ENCODE assay signal across 1 cellular context in the genomic region with DNA sequence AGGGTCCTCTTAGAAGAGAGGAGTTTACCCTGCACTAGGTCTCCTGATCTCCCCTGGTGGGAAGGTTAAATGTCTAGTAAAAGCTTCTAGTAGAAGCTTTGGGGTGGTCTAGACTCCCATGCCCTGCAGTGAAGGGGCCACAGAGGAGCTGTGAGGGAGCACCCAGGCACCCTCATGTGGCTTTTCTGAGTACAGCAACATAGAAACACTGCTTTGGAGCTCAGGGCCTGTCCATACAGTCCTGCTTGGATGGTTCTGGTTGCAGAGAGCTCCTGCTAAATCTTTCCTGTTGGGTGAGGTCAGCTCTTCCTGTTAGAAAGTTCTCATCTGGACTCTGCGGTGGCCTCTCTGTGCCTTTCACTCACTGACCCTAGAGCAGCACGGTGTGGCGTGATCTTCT.
A peak's percentile ranks its signal among the peaks of the same experiment; 100 is the strongest.
TF ChIP-seq lines count a peak whose summit lies in the region.

No MANE protein-coding gene starts in this region.

TF ChIP-seq in K562, 482 proteins besides CTCF, POLR2A, EP300 and RAD21 (continued from another document):
- TF ChIP-seq, protein P1, sequence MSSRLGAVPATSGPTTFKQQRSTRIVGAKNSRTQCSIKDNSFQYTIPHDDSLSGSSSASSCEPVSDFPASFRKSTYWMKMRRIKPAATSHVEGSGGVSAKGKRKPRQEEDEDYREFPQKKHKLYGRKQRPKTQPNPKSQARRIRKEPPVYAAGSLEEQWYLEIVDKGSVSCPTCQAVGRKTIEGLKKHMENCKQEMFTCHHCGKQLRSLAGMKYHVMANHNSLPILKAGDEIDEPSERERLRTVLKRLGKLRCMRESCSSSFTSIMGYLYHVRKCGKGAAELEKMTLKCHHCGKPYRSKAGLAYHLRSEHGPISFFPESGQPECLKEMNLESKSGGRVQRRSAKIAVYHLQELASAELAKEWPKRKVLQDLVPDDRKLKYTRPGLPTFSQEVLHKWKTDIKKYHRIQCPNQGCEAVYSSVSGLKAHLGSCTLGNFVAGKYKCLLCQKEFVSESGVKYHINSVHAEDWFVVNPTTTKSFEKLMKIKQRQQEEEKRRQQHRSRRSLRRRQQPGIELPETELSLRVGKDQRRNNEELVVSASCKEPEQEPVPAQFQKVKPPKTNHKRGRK (tag; IDR thresholded peaks at IDR 0.05) = no peak
- no peak for TF ChIP-seq THRAP3 (IDR thresholded peaks at IDR 0.05; ENCODE audit: borderline replicate concordance)
- TF ChIP-seq, protein P2, sequence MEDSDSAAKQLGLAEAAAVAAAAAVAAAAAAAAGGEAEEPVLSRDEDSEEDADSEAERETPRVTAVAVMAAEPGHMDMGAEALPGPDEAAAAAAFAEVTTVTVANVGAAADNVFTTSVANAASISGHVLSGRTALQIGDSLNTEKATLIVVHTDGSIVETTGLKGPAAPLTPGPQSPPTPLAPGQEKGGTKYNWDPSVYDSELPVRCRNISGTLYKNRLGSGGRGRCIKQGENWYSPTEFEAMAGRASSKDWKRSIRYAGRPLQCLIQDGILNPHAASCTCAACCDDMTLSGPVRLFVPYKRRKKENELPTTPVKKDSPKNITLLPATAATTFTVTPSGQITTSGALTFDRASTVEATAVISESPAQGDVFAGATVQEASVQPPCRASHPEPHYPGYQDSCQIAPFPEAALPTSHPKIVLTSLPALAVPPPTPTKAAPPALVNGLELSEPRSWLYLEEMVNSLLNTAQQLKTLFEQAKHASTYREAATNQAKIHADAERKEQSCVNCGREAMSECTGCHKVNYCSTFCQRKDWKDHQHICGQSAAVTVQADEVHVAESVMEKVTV (CRISPR knock-in tag; IDR thresholded peaks at IDR 0.05) = peak; percentile 53
- TF ChIP-seq L3MBTL2 (IDR thresholded peaks at IDR 0.05) = no peak
- no peak for TF ChIP-seq HNRNPK (IDR thresholded peaks at IDR 0.05; ENCODE audit: low read depth, low read length, poor library complexity, severe bottlenecking)
